8 cellular contexts compared by ENCODE assay signal in genomic region chr14:26596722-26597030, GRCh38. TPM values are rescaled to one million over a fixed set of nuclear protein-coding genes. Genes with fewer than 3 reads are reported as not detected.
DNase-seq lines count a peak whose midpoint lies in the region; ATAC-seq and TF ChIP-seq lines count a peak whose summit lies in the region.

No MANE protein-coding gene starts in this region.

- POLR2A ChIA-PET in AG04450 (lab: Yijun Ruan, JAX) = no interaction called here

- H3K27me3 ChIP-seq in AG04450 (ENCODE audit: control insufficient read depth, insufficient read depth, low read length) (peaks cover 3% of the 10 kb centered on the region), MG63 (no peaks in the 10 kb centered on the region; the same call in 1 of the 2 replicates), endodermal cell (ENCODE audit: control insufficient read depth, insufficient read depth, low read length, poor library complexity, severe bottlenecking) (peaks cover 21% of the 10 kb centered on the region)

- H3K27ac ChIP-seq in AG04450 (ENCODE audit: low read depth, low read length) (no peak overlapping the region), endodermal cell (ENCODE audit: low read depth, low read length) (peak overlapping the region; percentile 96)

- H3K9me3 ChIP-seq in AG04450 (ENCODE audit: control insufficient read depth, insufficient read depth, low read length) (no peaks in the 10 kb centered on the region), MG63 (no peaks in the 10 kb centered on the region), endodermal cell (ENCODE audit: control insufficient read depth, low read length) (no peaks in the 10 kb centered on the region)

- DNase-seq in AG04450 (ENCODE audit: low read depth, low spot score) (no peak), MG63 (no peak), endodermal cell (peak; percentile 57), LoVo (ENCODE audit: low spot score) (no peak), pons (ENCODE audit: low spot score) (no peak)
- no peak for DNase-seq in stimulated activated effector memory CD8-positive, alpha-beta T cell treated with anti-CD3 and anti-CD28 coated beads, Interleukin-12 subunit alpha, Interleukin-12 subunit beta, amount 100 ng/mL, for 72 hours (ENCODE audit: low spot score in 2 of 2)

- H3K4me3 Mint-ChIP-seq in endodermal cell (peak overlapping the region; percentile 93), nephron (peak overlapping the region; percentile 93 to 99 (median 97))
- no peak overlapping the region for H3K4me3 Mint-ChIP-seq in stimulated activated effector memory CD8-positive, alpha-beta T cell treated with anti-CD3 and anti-CD28 coated beads, Interleukin-12 subunit alpha, Interleukin-12 subunit beta, amount 100 ng/mL, for 72 hours

- H3K27me3 Mint-ChIP-seq in endodermal cell (ENCODE audit: insufficient read depth) = peaks cover 18% of the 10 kb centered on the region
- peaks cover 16% of the 10 kb centered on the region for H3K27me3 Mint-ChIP-seq in nephron (ENCODE audit: low read depth)

- 0% methylated on average over 4 to 13 of the region's 13 CpGs for WGBS in endodermal cell (ENCODE audit: insufficient coverage in 1 of 2, insufficient read length in 1 of 2), 2 experiments

- H3K27ac Mint-ChIP-seq in endodermal cell = peak overlapping the region; percentile 93
- peak overlapping the region; percentile 98 to 99 (median 99) for H3K27ac Mint-ChIP-seq in nephron
- H3K27ac Mint-ChIP-seq in stimulated activated effector memory CD8-positive, alpha-beta T cell treated with anti-CD3 and anti-CD28 coated beads, Interleukin-12 subunit alpha, Interleukin-12 subunit beta, amount 100 ng/mL, for 72 hours = no peak overlapping the region

- H3K4me3 ChIP-seq in AG04450 (ENCODE audit: low read depth, low read length) (peak overlapping the region; percentile 72), MG63 (peak overlapping the region; percentile 53), endodermal cell (ENCODE audit: low read length) (peak overlapping the region; percentile 90)

- H3K9me3 Mint-ChIP-seq in endodermal cell (no peaks in the 10 kb centered on the region), nephron (no peaks in the 10 kb centered on the region)
- peaks cover 6% of the 10 kb centered on the region for H3K9me3 Mint-ChIP-seq in stimulated activated effector memory CD8-positive, alpha-beta T cell treated with anti-CD3 and anti-CD28 coated beads, Interleukin-12 subunit alpha, Interleukin-12 subunit beta, amount 100 ng/mL, for 72 hours

- peaks cover 5% of the 10 kb centered on the region for H3K4me1 ChIP-seq in endodermal cell (ENCODE audit: control insufficient read depth, insufficient read depth, low read length)

- peak overlapping the region; percentile 58 for H3K9ac ChIP-seq in endodermal cell (ENCODE audit: extremely low read depth, low read length, poor library complexity, severe bottlenecking)

- TF ChIP-seq CTCF in AG04450 (IDR thresholded peaks at IDR 0.05; ENCODE audit: low read depth, low read length) = no peak
- TF ChIP-seq CTCF in endodermal cell (conservative IDR thresholded peaks at IDR 0.05) = no peak
- no peak for TF ChIP-seq CTCF in nephron (IDR thresholded peaks at IDR 0.05; ENCODE audit: unreplicated experiment in 3 of 3)

- CTCF ChIA-PET in AG04450 (lab: Charles Lee) = no interaction called here

- H3K4me1 Mint-ChIP-seq in endodermal cell = peaks cover 30% of the 10 kb centered on the region
- H3K4me1 Mint-ChIP-seq in nephron = peaks cover 26% of the 10 kb centered on the region
- H3K4me1 Mint-ChIP-seq in stimulated activated effector memory CD8-positive, alpha-beta T cell treated with anti-CD3 and anti-CD28 coated beads, Interleukin-12 subunit alpha, Interleukin-12 subunit beta, amount 100 ng/mL, for 72 hours = no peaks in the 10 kb centered on the region

- H3K36me3 Mint-ChIP-seq in endodermal cell (ENCODE audit: low read depth) (peaks cover 2% of the 10 kb centered on the region), nephron (ENCODE audit: low read depth) (no peaks in the 10 kb centered on the region)
- no peaks in the 10 kb centered on the region for H3K36me3 Mint-ChIP-seq in stimulated activated effector memory CD8-positive, alpha-beta T cell treated with anti-CD3 and anti-CD28 coated beads, Interleukin-12 subunit alpha, Interleukin-12 subunit beta, amount 100 ng/mL, for 72 hours

- no peak for ATAC-seq in stimulated activated effector memory CD8-positive, alpha-beta T cell treated with anti-CD3 and anti-CD28 coated beads, Interleukin-12 subunit alpha, Interleukin-12 subunit beta, amount 100 ng/mL, for 72 hours
- ATAC-seq in HG03565 (IDR thresholded peaks at IDR 0.05; ENCODE audit: unreplicated experiment) = no peak

- no peaks in the 10 kb centered on the region for H3K36me3 ChIP-seq in MG63
- H3K36me3 ChIP-seq in endodermal cell (ENCODE audit: control insufficient read depth, insufficient read depth, low read length) = peaks cover 4% of the 10 kb centered on the region

RNA-seq across cellular contexts. Expression of gene NOVA1, which starts 1.2 kb away (rescaled TPM):
- 4.2 and 5.1 TPM in 2 replicates for polyA plus RNA-seq in AG04450 (2011; rRNA removed)
- polyA minus RNA-seq in AG04450 (2011; rRNA and poly(A)+ RNA removed) = 3.6 and 7.6 TPM in 2 replicates
- total RNA-seq in MG63 (2014; rRNA removed; shearing (Covaris generic); ENCODE audit: low replicate concordance) = 1.7 TPM in 1 of 2 replicates, not detected in the other
- 10 to 100 TPM; 25.4 to 25.5 TPM for total RNA-seq in endodermal cell
- 53.5 TPM for polyA plus RNA-seq in endodermal cell (2013, experiment 1 of 2)
- polyA plus RNA-seq in endodermal cell (2013, experiment 2 of 2) = 48.9 TPM
